ENCODE assay signal across 21 cellular contexts in genomic region chr15:71697999-71698398, GRCh38.
"Had no signal": no experiment of that assay in that cellular context is flagged by ENCODE, and none has a peak within 500 bp of the region (broad histone marks: within the 10 kb centered on the region; RNA-seq: fewer than 3 reads in every experiment).

No MANE protein-coding gene starts in this region.

- H3K9me3 ChIP-seq: gastrocnemius medialis, left ventricle myocardium inferior, lower lobe of right lung, ovary, psoas muscle, right lobe of liver, suprapubic skin, transverse colon, vagina had no signal

- H3K27me3 ChIP-seq: gastrocnemius medialis, ovary, right lobe of liver, suprapubic skin, transverse colon, vagina had no signal

- H3K27ac ChIP-seq: dorsolateral prefrontal cortex, gastrocnemius medialis, left ventricle myocardium inferior, lower lobe of right lung, ovary, psoas muscle, right lobe of liver, suprapubic skin, transverse colon, vagina had no signal

- DNase-seq: dorsolateral prefrontal cortex; effector CD4-positive, alpha-beta T cell; foreskin fibroblast; gastrocnemius medialis; hippocampal formation; left colon; left ventricle myocardium inferior; lower lobe of right lung; natural killer cell; occipital lobe; ovary; posterior cingulate gyrus; psoas muscle; right lobe of liver; stimulated activated CD4-positive, alpha-beta T cell treated with anti-CD3 and anti-CD28 coated beads, Interleukin-15, amount 100 ng/mL, for 24 hours; stimulated activated CD4-positive, alpha-beta T cell treated with anti-CD3 and anti-CD28 coated beads, Interleukin-2, amount 100 ng/mL, for 48 hours; stimulated activated naive CD4-positive, alpha-beta T cell; stimulated activated naive CD8-positive, alpha-beta T cell treated with anti-CD3 and anti-CD28 coated beads, Interleukin-15, amount 100 ng/mL, for 72 hours; transverse colon had no signal

- H3K4me3 ChIP-seq: dorsolateral prefrontal cortex, gastrocnemius medialis, left ventricle myocardium inferior, lower lobe of right lung, ovary, psoas muscle, right lobe of liver, suprapubic skin, transverse colon, vagina had no signal

- H3K36me3 ChIP-seq: gastrocnemius medialis, left ventricle myocardium inferior, lower lobe of right lung, ovary, right lobe of liver, suprapubic skin, transverse colon, vagina had no signal

- ATAC-seq: gastrocnemius medialis; lower lobe of right lung; natural killer cell; psoas muscle; right lobe of liver; stimulated activated naive CD8-positive, alpha-beta T cell treated with anti-CD3 and anti-CD28 coated beads, Interleukin-15, amount 100 ng/mL, for 72 hours had no signal

- H3K4me1 ChIP-seq: gastrocnemius medialis, lower lobe of right lung, psoas muscle, right lobe of liver, suprapubic skin, transverse colon had no signal
